In the genomic region with DNA sequence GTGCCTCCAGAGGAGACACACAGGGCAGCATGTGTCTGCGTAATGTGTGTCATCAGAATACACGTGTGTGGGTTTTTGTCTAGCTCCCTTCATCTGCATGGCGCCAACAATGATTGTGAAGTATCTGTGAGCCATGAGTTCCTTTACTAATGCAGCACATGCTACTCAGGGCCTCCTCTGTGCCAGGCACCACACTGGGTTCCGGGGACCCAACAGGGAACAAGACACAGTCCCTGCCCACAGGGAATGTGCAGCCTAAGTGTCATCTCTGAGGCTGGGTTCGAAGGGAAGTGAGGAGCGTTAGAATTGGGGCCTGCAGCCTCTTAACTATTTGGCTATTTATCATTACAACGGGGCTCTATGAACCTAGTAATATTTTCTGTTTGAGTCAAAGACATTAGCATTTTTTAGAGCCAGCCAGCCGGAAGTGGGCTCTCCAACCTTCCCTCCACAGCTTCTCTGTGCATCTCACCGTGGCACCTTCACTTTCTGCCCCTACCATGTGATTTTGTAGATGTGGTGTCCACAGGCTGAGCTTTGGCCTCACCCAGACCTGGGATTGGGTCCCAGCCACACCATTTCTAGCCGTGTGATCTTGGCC, we compare ENCODE assay signal across 9 cellular contexts.
A peak's percentile ranks its signal among the peaks of the same experiment; 100 is the strongest.
DNase-seq lines count a peak whose midpoint lies in the region; ATAC-seq and FAIRE-seq lines count a peak whose summit lies in the region.
"Had no signal": no experiment of that assay in that cellular context is flagged by ENCODE, and none has a peak within 500 bp of the region (broad histone marks: within the 10 kb centered on the region; RNA-seq: fewer than 3 reads in every experiment).

No MANE protein-coding gene starts in this region.

- DNase-seq in urothelium cell line (ENCODE audit: low spot score) = no peak
- no peak for DNase-seq in NCI-H1436 (lab: John Stamatoyannopoulos, UW)
- DNase-seq in NCI-H2171 (lab: John Stamatoyannopoulos, UW) = no peak
- DNase-seq in HUDEP-2 (lab: John Stamatoyannopoulos, UW; ENCODE audit: unreplicated experiment in 76 of 76) = no peak

- H3K27ac ChIP-seq in mucosa of rectum (ENCODE audit: low read depth in 2 of 2, low read length in 2 of 2) = peak overlapping the region; percentile 48 to 87

- H3K27me3 ChIP-seq in mucosa of rectum (ENCODE audit: control insufficient read depth in 2 of 2, insufficient read depth in 2 of 2, low read length in 2 of 2) = no peaks in the 10 kb centered on the region

- H3K4me3 ChIP-seq in mucosa of rectum (ENCODE audit: low read length in 2 of 2) = peak overlapping the region in 1 of 2 donors; percentile 26
- H3K4me3 ChIP-seq: coronary artery had no signal

- H3K36me3 ChIP-seq in mucosa of rectum (ENCODE audit: control insufficient read depth in 2 of 2, insufficient read depth in 2 of 2, low read length in 2 of 2) = no peaks in the 10 kb centered on the region

- FAIRE-seq in urothelium cell line (lab: Jason Lieb, UNC) = no peak

- peaks cover 3% of the 10 kb centered on the region in 2 donors for H3K4me1 ChIP-seq in mucosa of rectum (ENCODE audit: control insufficient read depth in 2 of 2, insufficient read depth in 2 of 2, low read length in 2 of 2)

- H3K9me3 ChIP-seq in mucosa of rectum (ENCODE audit: control insufficient read depth in 2 of 2, low read length in 2 of 2) = no peaks in the 10 kb centered on the region

- peak; percentile 33 for ATAC-seq in GM18520 (IDR thresholded peaks at IDR 0.05; ENCODE audit: unreplicated experiment)
- peak; percentile 52 for ATAC-seq in HG02678 (IDR thresholded peaks at IDR 0.05; ENCODE audit: unreplicated experiment)
- peak; percentile 49 to 50 for ATAC-seq in activated CD4-positive, CD25-positive, alpha-beta regulatory T cell treated with anti-CD3 and anti-CD28 coated beads, Interleukin-2, amount 50 U/mL, for 24 hours

- no peak overlapping the region for H3K9ac ChIP-seq in mucosa of rectum (ENCODE audit: low read depth in 1 of 2, low read length in 2 of 2)
